ENCODE assay signal across 16 cellular contexts in the genomic region with DNA sequence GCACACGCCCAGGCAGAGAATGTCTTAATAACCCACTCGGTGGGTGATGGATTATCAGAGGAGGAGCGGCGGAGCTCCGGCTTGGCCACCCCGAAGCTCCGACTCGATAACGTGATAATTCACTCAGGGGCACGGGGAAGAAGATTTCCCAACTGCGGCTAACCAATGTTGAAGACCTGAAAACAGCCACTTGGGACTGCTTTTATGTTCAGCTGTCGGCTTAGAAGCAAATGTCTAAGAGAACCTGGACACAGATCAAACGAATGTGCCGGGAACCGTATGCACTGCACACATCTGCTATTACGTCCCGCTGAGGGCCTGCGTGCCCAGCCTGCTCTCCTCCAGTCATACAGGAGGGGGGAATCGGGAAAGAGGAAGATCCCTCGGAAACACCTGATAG.
A peak's percentile ranks its signal among the peaks of the same experiment; 100 is the strongest.
DNase-seq lines count a peak whose midpoint lies in the region; ATAC-seq lines count a peak whose summit lies in the region.
"Had no signal": no experiment of that assay in that cellular context is flagged by ENCODE, and none has a peak within 500 bp of the region (broad histone marks: within the 10 kb centered on the region; RNA-seq: fewer than 3 reads in every experiment).

No MANE protein-coding gene starts in this region.

- H3K9me3 ChIP-seq in trophoblast cell (ENCODE audit: insufficient read depth, low read depth, low read length), result no peaks in the 10 kb centered on the region
- H3K9me3 ChIP-seq: BLaER1 had no signal

- DNase-seq in NCI-H146 (lab: John Stamatoyannopoulos, UW), result peak; percentile 9
- no peak for DNase-seq in NCI-H146 treated with DMSO at 0.1 percent for 48 hours (lab: John Stamatoyannopoulos, UW; ENCODE audit: unreplicated experiment)
- DNase-seq in NCI-H510A treated with DMSO at 0.1 percent for 48 hours (lab: John Stamatoyannopoulos, UW), result peak; percentile 85
- DNase-seq in left kidney (ENCODE audit: low read depth, low spot score), result peak; percentile 40
- no peak for DNase-seq in stimulated activated naive CD4-positive, alpha-beta T cell (lab: John Stamatoyannopoulos, UW)
- DNase-seq in cerebellar cortex (ENCODE audit: low spot score), result no peak
- DNase-seq in trophoblast cell, result no peak
- DNase-seq: CD8-positive, alpha-beta T cell; GOT3; NCI-H1436 treated with DMSO at 0.1 percent for 48 hours; NCI-H774 had no signal

- H3K23ac ChIP-seq in trophoblast cell (ENCODE audit: low read length), result no peak overlapping the region

- H4K12ac ChIP-seq in trophoblast cell (ENCODE audit: low read depth, low read length), result no peak overlapping the region

- H3K36me3 ChIP-seq in trophoblast cell (ENCODE audit: control insufficient read depth in 1 of 2, insufficient read depth in 2 of 2, low read length in 2 of 2), result no peaks in the 10 kb centered on the region
- H3K36me3 ChIP-seq: BLaER1 had no signal

- no peak for ATAC-seq in GM21576 (IDR thresholded peaks at IDR 0.05; ENCODE audit: unreplicated experiment)
- ATAC-seq: CD8-positive, alpha-beta T cell; K562; Panc1 had no signal

- no peak overlapping the region for H2BK12ac ChIP-seq in trophoblast cell (ENCODE audit: low read length)

- no peak overlapping the region for H3K9ac ChIP-seq in trophoblast cell (ENCODE audit: low read length)
- H3K9ac ChIP-seq: BLaER1 had no signal

- no peak overlapping the region for H3K27ac ChIP-seq in trophoblast cell (ENCODE audit: low read depth, low read length)
- H3K27ac ChIP-seq: BLaER1, SK-N-MC had no signal

- no peak overlapping the region for H4K91ac ChIP-seq in trophoblast cell (ENCODE audit: low read depth, low read length)

- no peaks in the 10 kb centered on the region for H3K27me3 ChIP-seq in trophoblast cell (ENCODE audit: insufficient read depth, low read length)
- H3K27me3 ChIP-seq: BLaER1 had no signal

- H3K79me1 ChIP-seq in trophoblast cell (ENCODE audit: low read length), result peaks cover 5% of the 10 kb centered on the region

- H2AFZ ChIP-seq in trophoblast cell (ENCODE audit: insufficient read depth, low read length, poor library complexity), result no peak overlapping the region

- H3K4me2 ChIP-seq in trophoblast cell (ENCODE audit: low read length), result no peak overlapping the region
- H3K4me2 ChIP-seq: BLaER1 had no signal

- no peak overlapping the region for H4K8ac ChIP-seq in trophoblast cell (ENCODE audit: low read depth, low read length)

- H2BK120ac ChIP-seq in trophoblast cell (ENCODE audit: insufficient read depth, low read length, poor library complexity), result no peak overlapping the region

- no peak overlapping the region for H2AK5ac ChIP-seq in trophoblast cell (ENCODE audit: low read length)

- H3K18ac ChIP-seq in trophoblast cell (ENCODE audit: low read length), result no peak overlapping the region

- H3K4me1 ChIP-seq in trophoblast cell (ENCODE audit: control insufficient read depth in 1 of 2, insufficient read depth in 2 of 2, low read length in 2 of 2), result peaks cover 10% of the 10 kb centered on the region in 2 experiments

- H3K4me3 ChIP-seq in trophoblast cell (ENCODE audit: low read depth, low read length), result no peak overlapping the region
- H3K4me3 ChIP-seq: BLaER1, K562, SK-N-MC had no signal

- H3K4ac ChIP-seq in trophoblast cell (ENCODE audit: low read depth, low read length), result no peak overlapping the region

- peaks cover under 1% of the 10 kb centered on the region for H3K79me2 ChIP-seq in trophoblast cell (ENCODE audit: control insufficient read depth, insufficient read depth, low read length, poor library complexity)

- no CpG with 5 or more reads among the region's 20 CpGs for WGBS in trophoblast cell (ENCODE audit: extremely low coverage, insufficient coverage, insufficient read length)

- H3K14ac ChIP-seq in trophoblast cell (ENCODE audit: low read length), result no peak overlapping the region

- H2BK5ac ChIP-seq in trophoblast cell (ENCODE audit: low read depth, low read length, poor library complexity), result no peak overlapping the region

Comparison
In these comparisons a context has a peak if more than half of its experiments do, and no peak if none do; other contexts are left out.
1. DNase-seq: peak in NCI-H146 (single experiment), NCI-H510A treated with DMSO at 0.1 percent for 48 hours (single experiment) and left kidney (single experiment); none in NCI-H146 treated with DMSO at 0.1 percent for 48 hours (single experiment), stimulated activated naive CD4-positive, alpha-beta T cell (0 of 6), cerebellar cortex (single experiment) and trophoblast cell (0 of 2).